In genomic region chr2:38013158-38013752, GRCh38 we compare ENCODE assay signal across 18 cellular contexts.
DNase-seq lines count a peak whose midpoint lies in the region; ATAC-seq and TF ChIP-seq lines count a peak whose summit lies in the region.
"Had no signal": no experiment of that assay in that cellular context is flagged by ENCODE, and none has a peak within 500 bp of the region (broad histone marks: within the 10 kb centered on the region; RNA-seq: fewer than 3 reads in every experiment).

No MANE protein-coding gene starts in this region.

- H3K4me3 Mint-ChIP-seq in T-helper 17 cell: no peak overlapping the region
- H3K4me3 Mint-ChIP-seq: endodermal cell had no signal

- H3K27ac ChIP-seq in osteoblast (ENCODE audit: low read depth, low read length): peak overlapping the region; percentile 31
- H3K27ac ChIP-seq in effector memory CD4-positive, alpha-beta T cell (ENCODE audit: insufficient read depth, low read length, poor library complexity, severe bottlenecking): no peak overlapping the region
- H3K27ac ChIP-seq: heart left ventricle, pancreas had no signal

- DNase-seq in EL (peak; percentile 27), NB4 (ENCODE audit: low read depth) (peak; percentile 19), epithelial cell of esophagus (ENCODE audit: low read depth) (peak; percentile 78), osteoblast (ENCODE audit: insufficient read length, low spot score, missing footprints) (peak; percentile 95), NCI-H2227 treated with DMSO at 0.1 percent for 48 hours (lab: John Stamatoyannopoulos, UW) (no peak), T-helper 17 cell (no peak), islet precursor cell (no peak)
- DNase-seq in effector memory CD4-positive, alpha-beta T cell: no peak
- DNase-seq: activated CD4-positive, CD25-positive, alpha-beta regulatory T cell; C1 segment of cervical spinal cord; DMS79; endodermal cell; heart left ventricle; NCI-H2081; pancreas; stimulated activated naive CD8-positive, alpha-beta T cell treated with anti-CD3 and anti-CD28 coated beads, Interleukin-15, Interleukin-2, amounts not matched to agents 100 U/mL and 50 U/mL, for 24 hours had no signal

- H3K27me3 ChIP-seq in osteoblast (ENCODE audit: insufficient read depth, low read length): no peaks in the 10 kb centered on the region
- no peaks in the 10 kb centered on the region for H3K27me3 ChIP-seq in effector memory CD4-positive, alpha-beta T cell (replicated peaks; ENCODE audit: control insufficient read depth, insufficient read depth, low read length, poor library complexity, severe bottlenecking)
- H3K27me3 ChIP-seq: heart left ventricle, pancreas had no signal

- no peaks in the 10 kb centered on the region for H3K27me3 Mint-ChIP-seq in T-helper 17 cell

- no peak for TF ChIP-seq POLR2A in NB4 (IDR thresholded peaks at IDR 0.05; ENCODE audit: extremely low read depth, insufficient read length)

- H3K4me2 ChIP-seq in osteoblast (ENCODE audit: insufficient read depth, low read length): peak overlapping the region; percentile 41

- peaks cover 6% of the 10 kb centered on the region for H3K36me3 Mint-ChIP-seq in T-helper 17 cell (ENCODE audit: low read depth)

- no peaks in the 10 kb centered on the region for H4K20me1 ChIP-seq in osteoblast (ENCODE audit: insufficient read depth, low read length)

- H3K4me1 ChIP-seq in osteoblast (ENCODE audit: insufficient read depth, low read length): peaks cover 28% of the 10 kb centered on the region
- no peaks in the 10 kb centered on the region for H3K4me1 ChIP-seq in effector memory CD4-positive, alpha-beta T cell (ENCODE audit: control insufficient read depth, insufficient read depth, low read length, poor library complexity, severe bottlenecking)
- H3K4me1 ChIP-seq: HAP-1, heart left ventricle, pancreas had no signal

- TF ChIP-seq CTCF in NB4 (IDR thresholded peaks at IDR 0.05; ENCODE audit: low read depth, low read length) (no peak), epithelial cell of esophagus (IDR thresholded peaks at IDR 0.05; ENCODE audit: insufficient read depth, low read depth, low read length, missing control alignments) (no peak), osteoblast (IDR thresholded peaks at IDR 0.05; ENCODE audit: extremely low read depth, low read depth, low read length) (no peak)

- H3K27ac Mint-ChIP-seq in T-helper 17 cell: no peak overlapping the region
- H3K27ac Mint-ChIP-seq: endodermal cell had no signal

- no peak for ATAC-seq in T-helper 17 cell
- ATAC-seq: heart left ventricle; Panc1; pancreas; stimulated activated naive CD8-positive, alpha-beta T cell treated with anti-CD3 and anti-CD28 coated beads, Interleukin-15, Interleukin-2, amounts not matched to agents 100 U/mL and 50 U/mL, for 24 hours had no signal

- H3K36me3 ChIP-seq in osteoblast (ENCODE audit: insufficient read depth, low read length): no peaks in the 10 kb centered on the region
- no peaks in the 10 kb centered on the region for H3K36me3 ChIP-seq in effector memory CD4-positive, alpha-beta T cell (ENCODE audit: control insufficient read depth, insufficient read depth, low read length)
- H3K36me3 ChIP-seq: HAP-1, pancreas had no signal

- no peak overlapping the region for H2AFZ ChIP-seq in osteoblast (ENCODE audit: low read length)

- H3K79me2 ChIP-seq in osteoblast (ENCODE audit: insufficient read depth, low read length): no peaks in the 10 kb centered on the region

- H3K9me3 ChIP-seq in osteoblast (ENCODE audit: low read depth, low read length) (peaks cover 5% of the 10 kb centered on the region), T-helper 17 cell (ENCODE audit: control insufficient read depth, low read length, poor library complexity, severe bottlenecking) (no peaks in the 10 kb centered on the region)
- no peaks in the 10 kb centered on the region for H3K9me3 ChIP-seq in effector memory CD4-positive, alpha-beta T cell (ENCODE audit: control insufficient read depth, low read length)
- H3K9me3 ChIP-seq: HAP-1, heart left ventricle, pancreas had no signal

- H3K4me3 ChIP-seq in NB4 (ENCODE audit: low read depth, low read length) (no peak overlapping the region), epithelial cell of esophagus (ENCODE audit: low read length) (no peak overlapping the region), osteoblast (ENCODE audit: insufficient read depth, low read length) (no peak overlapping the region)
- H3K4me3 ChIP-seq in effector memory CD4-positive, alpha-beta T cell (ENCODE audit: insufficient read depth, low read depth, low read length, poor library complexity, severe bottlenecking): no peak overlapping the region
- H3K4me3 ChIP-seq: HAP-1, heart left ventricle, pancreas had no signal

- H3K4me1 Mint-ChIP-seq in T-helper 17 cell: no peaks in the 10 kb centered on the region

Comparison
In these comparisons a context has a peak if more than half of its experiments do, and no peak if none do; other contexts are left out.
1. DNase-seq: peak in EL (single experiment), NB4 (single experiment), epithelial cell of esophagus (single experiment) and osteoblast (single experiment); none in NCI-H2227 treated with DMSO at 0.1 percent for 48 hours (single experiment), effector memory CD4-positive, alpha-beta T cell (0 of 3), T-helper 17 cell (0 of 3) and islet precursor cell (single experiment).